Comparison of ENCODE assay signal across 8 cellular contexts in the genomic region with DNA sequence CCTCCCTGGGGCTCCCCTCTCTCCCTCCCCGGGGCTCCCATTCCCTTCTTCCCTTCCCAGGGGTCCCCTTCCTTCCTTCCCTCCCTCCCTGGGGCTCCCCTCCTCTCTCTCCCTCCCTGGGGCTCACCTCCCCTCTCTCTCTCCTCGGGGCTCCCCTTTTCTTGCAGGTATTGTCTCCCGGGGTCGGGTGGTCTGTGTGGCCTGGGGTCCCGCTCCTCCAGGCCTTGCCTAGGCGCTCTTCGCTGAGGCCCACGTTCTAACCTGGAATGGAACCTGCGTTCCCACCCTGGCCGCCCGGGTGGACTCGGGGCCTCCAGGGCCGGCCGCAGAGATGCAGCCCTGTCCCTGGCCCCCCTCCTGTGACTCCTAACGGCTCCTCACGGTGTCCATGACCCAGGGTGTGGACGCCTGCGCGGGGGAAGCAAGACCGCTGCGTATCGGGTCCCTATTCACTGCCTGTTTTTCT. TPM values are rescaled to one million over a fixed set of nuclear protein-coding genes. Genes with fewer than 3 reads are reported as not detected.
DNase-seq lines count a peak whose midpoint lies in the region; ATAC-seq and TF ChIP-seq lines count a peak whose summit lies in the region.

No MANE protein-coding gene starts in this region.

- ATAC-seq in Right ventricle myocardium inferior (peak; percentile 26), HG03520 (IDR thresholded peaks at IDR 0.05; ENCODE audit: unreplicated experiment) (no peak), GM19452 (IDR thresholded peaks at IDR 0.05; ENCODE audit: unreplicated experiment) (no peak)
- no peak for ATAC-seq in natural killer cell treated with Interleukin-12 subunit alpha and Interleukin-12 subunit beta and Interleukin-15 and Interleukin-18, amount 100 ng/mL, for 72 hours

- no peaks in the 10 kb centered on the region for H3K27me3 Mint-ChIP-seq in natural killer cell treated with Interleukin-12 subunit alpha and Interleukin-12 subunit beta and Interleukin-15 and Interleukin-18, amount 100 ng/mL, for 72 hours

- H3K4me1 ChIP-seq in esophagus (ENCODE audit: control insufficient read depth in 2 of 2, insufficient read depth in 2 of 2, low read length in 1 of 2), result peaks cover 4 to 21% of the 10 kb centered on the region in 2 donors

- TF ChIP-seq CTCF in SU-DHL-6 (IDR thresholded peaks at IDR 0.05; ENCODE audit: insufficient read depth, low read length, poor library complexity, severe bottlenecking), result no peak

- peak overlapping the region; percentile 76 for H2AFZ ChIP-seq in SU-DHL-6 (ENCODE audit: low read depth, low read length, severe bottlenecking)

- H3K4me3 Mint-ChIP-seq in natural killer cell treated with Interleukin-12 subunit alpha and Interleukin-12 subunit beta and Interleukin-15 and Interleukin-18, amount 100 ng/mL, for 72 hours, result peak overlapping the region; percentile 82

- H3K4me2 ChIP-seq in SU-DHL-6 (ENCODE audit: low read depth, low read length, poor library complexity, severe bottlenecking), result peak overlapping the region; percentile 91

- H3K9me3 ChIP-seq in SU-DHL-6 (ENCODE audit: insufficient read depth, low read length) (no peaks in the 10 kb centered on the region), esophagus (ENCODE audit: control insufficient read depth in 2 of 2, insufficient read depth in 1 of 2, low read depth in 1 of 2, low read length in 1 of 2) (no peaks in the 10 kb centered on the region)

- H3K4me3 ChIP-seq in SU-DHL-6 (ENCODE audit: insufficient read depth, low read length, poor library complexity, severe bottlenecking), result peak overlapping the region; percentile 84
- peak overlapping the region; percentile 70 to 81 for H3K4me3 ChIP-seq in esophagus (ENCODE audit: low read depth in 1 of 2, low read length in 2 of 2)

- H3K27ac Mint-ChIP-seq in natural killer cell treated with Interleukin-12 subunit alpha and Interleukin-12 subunit beta and Interleukin-15 and Interleukin-18, amount 100 ng/mL, for 72 hours, result peak overlapping the region; percentile 71 to 83

- H3K36me3 Mint-ChIP-seq in natural killer cell treated with Interleukin-12 subunit alpha and Interleukin-12 subunit beta and Interleukin-15 and Interleukin-18, amount 100 ng/mL, for 72 hours, result peaks cover 9% of the 10 kb centered on the region

- peaks cover 44 to 54% of the 10 kb centered on the region in 2 donors for H3K4me1 Mint-ChIP-seq in natural killer cell treated with Interleukin-12 subunit alpha and Interleukin-12 subunit beta and Interleukin-15 and Interleukin-18, amount 100 ng/mL, for 72 hours (ENCODE audit: low read depth in 2 of 2)

- H3K36me3 ChIP-seq in SU-DHL-6 (ENCODE audit: low read length) (peaks cover 7% of the 10 kb centered on the region), esophagus (ENCODE audit: control insufficient read depth in 2 of 2, insufficient read depth in 2 of 2, low read length in 1 of 2) (peaks cover 0 to 6% of the 10 kb centered on the region in 2 donors)

- intact Hi-C loops in Right ventricle myocardium inferior (cut with DNase I), result loop anchor here (5.0 kb wide), 1 partner anchor 56 kb away; no protein-coding TSS in a partner anchor
- intact Hi-C loops in cardiac septum (cut with DNase I), result loop anchor here (5.0 kb wide), 1 partner anchor 34 kb away; no protein-coding TSS in a partner anchor

- 9 to 10% methylated on average over 22 of the region's 22 CpGs for WGBS in esophagus, 2 donors

- no peaks in the 10 kb centered on the region for H3K9me2 ChIP-seq in SU-DHL-6 (replicated peaks; ENCODE audit: insufficient read depth, low read length)

- H3K79me2 ChIP-seq in SU-DHL-6 (ENCODE audit: insufficient read depth, low read length), result peaks cover 44% of the 10 kb centered on the region

- H3K27ac ChIP-seq in SU-DHL-6 (ENCODE audit: low read depth, low read length), result no peak overlapping the region
- peak overlapping the region; percentile 87 to 89 for H3K27ac ChIP-seq in esophagus (ENCODE audit: low read depth in 2 of 2, low read length in 1 of 2)

- no peaks in the 10 kb centered on the region for H3F3A ChIP-seq in SU-DHL-6 (ENCODE audit: insufficient read depth)

- H3K9me3 Mint-ChIP-seq in natural killer cell treated with Interleukin-12 subunit alpha and Interleukin-12 subunit beta and Interleukin-15 and Interleukin-18, amount 100 ng/mL, for 72 hours, result no peaks in the 10 kb centered on the region

- H4K20me1 ChIP-seq in SU-DHL-6 (ENCODE audit: low read depth, low read length), result peaks cover 3% of the 10 kb centered on the region; the same call in 1 of the 2 replicates

- H3K27me3 ChIP-seq in SU-DHL-6 (ENCODE audit: low read length) (no peaks in the 10 kb centered on the region), esophagus (ENCODE audit: control insufficient read depth in 1 of 2, insufficient read depth in 2 of 2, low read length in 2 of 2) (no peaks in the 10 kb centered on the region)

- H3K9ac ChIP-seq in SU-DHL-6 (ENCODE audit: low read length), result peak overlapping the region; percentile 72

- DNase-seq in Right ventricle myocardium inferior (ENCODE audit: missing footprints) (no peak), cardiac septum (ENCODE audit: low spot score) (no peak), NCI-H1930 (lab: John Stamatoyannopoulos, UW) (no peak)
- no peak for DNase-seq in natural killer cell treated with Interleukin-12 subunit alpha and Interleukin-12 subunit beta and Interleukin-15 and Interleukin-18, amount 100 ng/mL, for 72 hours (ENCODE audit: low spot score)

RNA-seq across cellular contexts. Expression of a gene that starts 0.9 kb away (rescaled TPM):
- total RNA-seq in Right ventricle myocardium inferior (194 TPM), cardiac septum (134 TPM)
- polyA plus RNA-seq in esophagus, result 1 to 10 TPM; 6.9 to 8.9 TPM
- total RNA-seq in natural killer cell treated with Interleukin-12 subunit alpha and Interleukin-12 subunit beta and Interleukin-15 and Interleukin-18, amount 100 ng/mL, for 72 hours, result 10 to 100 TPM; 22.9 to 40.7 TPM

RNA-seq across cellular contexts. Expression of a gene that starts 38.2 kb away (rescaled TPM):
- 468 TPM for total RNA-seq in Right ventricle myocardium inferior
- total RNA-seq in cardiac septum, result 480 TPM
- under 1 TPM; 0.51 to 0.89 TPM for polyA plus RNA-seq in esophagus
- total RNA-seq in natural killer cell treated with Interleukin-12 subunit alpha and Interleukin-12 subunit beta and Interleukin-15 and Interleukin-18, amount 100 ng/mL, for 72 hours, result 1 to 10 TPM; 1.8 to 1.9 TPM

Comparison
In these comparisons a context has a peak if more than half of its experiments do, and no peak if none do; other contexts are left out.
1. RNA of a gene that starts 38.2 kb away (total RNA-seq): 480 TPM in cardiac septum (single experiment) and 468 TPM in Right ventricle myocardium inferior (single experiment); 1.8 to 1.9 TPM in natural killer cell treated with Interleukin-12 subunit alpha and Interleukin-12 subunit beta and Interleukin-15 and Interleukin-18, amount 100 ng/mL, for 72 hours; every median in the first group is over 100 times any median in the second.